Comparison of ENCODE assay signal across 9 cellular contexts in the genomic region with DNA sequence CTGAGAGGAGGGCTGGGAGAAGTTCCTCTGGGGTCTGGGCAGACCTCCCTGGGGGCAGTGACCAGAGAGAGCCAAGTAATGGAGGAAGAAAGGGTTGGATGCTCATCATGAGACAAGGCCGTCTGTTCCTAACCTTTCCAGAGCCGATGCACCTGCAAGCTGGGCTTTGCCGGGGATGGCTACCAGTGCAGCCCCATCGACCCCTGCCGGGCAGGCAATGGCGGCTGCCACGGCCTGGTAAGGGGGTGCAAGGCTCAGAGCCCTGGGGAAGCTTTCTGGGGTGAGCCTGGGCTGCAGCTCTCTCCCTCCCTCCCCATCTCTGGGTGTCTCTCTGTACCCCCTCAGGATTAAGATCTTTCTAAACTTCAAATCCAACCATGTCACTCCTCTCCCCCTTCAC. TPM values are rescaled to one million over a fixed set of nuclear protein-coding genes. Genes with fewer than 3 reads are reported as not detected.
"Had no signal": no experiment of that assay in that cellular context is flagged by ENCODE, and none has a peak within 500 bp of the region (broad histone marks: within the 10 kb centered on the region; RNA-seq: fewer than 3 reads in every experiment).

No MANE protein-coding gene starts in this region.

- H3K4me3 ChIP-seq: GM12878 had no signal

- FAIRE-seq: G401.6, GM12878, GM12891, GM12892, GM18507, GM19239 had no signal

- DNase-seq: GDM1, GF-D8 had no signal

RNA-seq across cellular contexts. Expression of a gene that starts 16.4 kb away (rescaled TPM):
- total RNA-seq: G401 had no signal
- polyA plus RNA-seq: GM12878 had no signal
